In genomic region chr9:76456202-76456926, GRCh38 we compare ENCODE assay signal across 1 cellular context.
TF ChIP-seq lines count a peak whose summit lies in the region.

No MANE protein-coding gene starts in this region.

TF ChIP-seq in HepG2, 621 proteins besides CTCF, POLR2A, EP300 and RAD21 (continued from another document and continues in another):
- TF ChIP-seq, protein P1, sequence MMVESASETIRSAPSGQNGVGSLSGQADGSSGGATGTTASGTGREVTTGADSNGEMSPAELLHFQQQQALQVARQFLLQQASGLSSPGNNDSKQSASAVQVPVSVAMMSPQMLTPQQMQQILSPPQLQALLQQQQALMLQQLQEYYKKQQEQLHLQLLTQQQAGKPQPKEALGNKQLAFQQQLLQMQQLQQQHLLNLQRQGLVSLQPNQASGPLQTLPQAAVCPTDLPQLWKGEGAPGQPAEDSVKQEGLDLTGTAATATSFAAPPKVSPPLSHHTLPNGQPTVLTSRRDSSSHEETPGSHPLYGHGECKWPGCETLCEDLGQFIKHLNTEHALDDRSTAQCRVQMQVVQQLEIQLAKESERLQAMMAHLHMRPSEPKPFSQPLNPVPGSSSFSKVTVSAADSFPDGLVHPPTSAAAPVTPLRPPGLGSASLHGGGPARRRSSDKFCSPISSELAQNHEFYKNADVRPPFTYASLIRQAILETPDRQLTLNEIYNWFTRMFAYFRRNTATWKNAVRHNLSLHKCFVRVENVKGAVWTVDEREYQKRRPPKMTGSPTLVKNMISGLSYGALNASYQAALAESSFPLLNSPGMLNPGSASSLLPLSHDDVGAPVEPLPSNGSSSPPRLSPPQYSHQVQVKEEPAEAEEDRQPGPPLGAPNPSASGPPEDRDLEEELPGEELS (CRISPR knock-in tag; IDR thresholded peaks at IDR 0.05) = peak; percentile 96
- TF ChIP-seq KMT2B (CRISPR knock-in tag; IDR thresholded peaks at IDR 0.05) = no peak
- TF ChIP-seq, protein P2, sequence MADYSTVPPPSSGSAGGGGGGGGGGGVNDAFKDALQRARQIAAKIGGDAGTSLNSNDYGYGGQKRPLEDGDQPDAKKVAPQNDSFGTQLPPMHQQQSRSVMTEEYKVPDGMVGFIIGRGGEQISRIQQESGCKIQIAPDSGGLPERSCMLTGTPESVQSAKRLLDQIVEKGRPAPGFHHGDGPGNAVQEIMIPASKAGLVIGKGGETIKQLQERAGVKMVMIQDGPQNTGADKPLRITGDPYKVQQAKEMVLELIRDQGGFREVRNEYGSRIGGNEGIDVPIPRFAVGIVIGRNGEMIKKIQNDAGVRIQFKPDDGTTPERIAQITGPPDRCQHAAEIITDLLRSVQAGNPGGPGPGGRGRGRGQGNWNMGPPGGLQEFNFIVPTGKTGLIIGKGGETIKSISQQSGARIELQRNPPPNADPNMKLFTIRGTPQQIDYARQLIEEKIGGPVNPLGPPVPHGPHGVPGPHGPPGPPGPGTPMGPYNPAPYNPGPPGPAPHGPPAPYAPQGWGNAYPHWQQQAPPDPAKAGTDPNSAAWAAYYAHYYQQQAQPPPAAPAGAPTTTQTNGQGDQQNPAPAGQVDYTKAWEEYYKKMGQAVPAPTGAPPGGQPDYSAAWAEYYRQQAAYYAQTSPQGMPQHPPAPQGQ (CRISPR knock-in tag; IDR thresholded peaks at IDR 0.05; ENCODE audit: borderline replicate concordance) = no peak
- no peak for TF ChIP-seq JARID2 (CRISPR knock-in tag; IDR thresholded peaks at IDR 0.05; ENCODE audit: insufficient replicate concordance)
- no peak for TF ChIP-seq SKIL (CRISPR knock-in tag; IDR thresholded peaks at IDR 0.05; ENCODE audit: borderline replicate concordance)
- no peak for TF ChIP-seq ESRRA (CRISPR knock-in tag; IDR thresholded peaks at IDR 0.05; ENCODE audit: low read depth)
- TF ChIP-seq ARID4A (CRISPR knock-in tag; IDR thresholded peaks at IDR 0.05; ENCODE audit: borderline replicate concordance) = peak; percentile 32; the same call in 1 of the 2 replicates
- TF ChIP-seq, protein P3, sequence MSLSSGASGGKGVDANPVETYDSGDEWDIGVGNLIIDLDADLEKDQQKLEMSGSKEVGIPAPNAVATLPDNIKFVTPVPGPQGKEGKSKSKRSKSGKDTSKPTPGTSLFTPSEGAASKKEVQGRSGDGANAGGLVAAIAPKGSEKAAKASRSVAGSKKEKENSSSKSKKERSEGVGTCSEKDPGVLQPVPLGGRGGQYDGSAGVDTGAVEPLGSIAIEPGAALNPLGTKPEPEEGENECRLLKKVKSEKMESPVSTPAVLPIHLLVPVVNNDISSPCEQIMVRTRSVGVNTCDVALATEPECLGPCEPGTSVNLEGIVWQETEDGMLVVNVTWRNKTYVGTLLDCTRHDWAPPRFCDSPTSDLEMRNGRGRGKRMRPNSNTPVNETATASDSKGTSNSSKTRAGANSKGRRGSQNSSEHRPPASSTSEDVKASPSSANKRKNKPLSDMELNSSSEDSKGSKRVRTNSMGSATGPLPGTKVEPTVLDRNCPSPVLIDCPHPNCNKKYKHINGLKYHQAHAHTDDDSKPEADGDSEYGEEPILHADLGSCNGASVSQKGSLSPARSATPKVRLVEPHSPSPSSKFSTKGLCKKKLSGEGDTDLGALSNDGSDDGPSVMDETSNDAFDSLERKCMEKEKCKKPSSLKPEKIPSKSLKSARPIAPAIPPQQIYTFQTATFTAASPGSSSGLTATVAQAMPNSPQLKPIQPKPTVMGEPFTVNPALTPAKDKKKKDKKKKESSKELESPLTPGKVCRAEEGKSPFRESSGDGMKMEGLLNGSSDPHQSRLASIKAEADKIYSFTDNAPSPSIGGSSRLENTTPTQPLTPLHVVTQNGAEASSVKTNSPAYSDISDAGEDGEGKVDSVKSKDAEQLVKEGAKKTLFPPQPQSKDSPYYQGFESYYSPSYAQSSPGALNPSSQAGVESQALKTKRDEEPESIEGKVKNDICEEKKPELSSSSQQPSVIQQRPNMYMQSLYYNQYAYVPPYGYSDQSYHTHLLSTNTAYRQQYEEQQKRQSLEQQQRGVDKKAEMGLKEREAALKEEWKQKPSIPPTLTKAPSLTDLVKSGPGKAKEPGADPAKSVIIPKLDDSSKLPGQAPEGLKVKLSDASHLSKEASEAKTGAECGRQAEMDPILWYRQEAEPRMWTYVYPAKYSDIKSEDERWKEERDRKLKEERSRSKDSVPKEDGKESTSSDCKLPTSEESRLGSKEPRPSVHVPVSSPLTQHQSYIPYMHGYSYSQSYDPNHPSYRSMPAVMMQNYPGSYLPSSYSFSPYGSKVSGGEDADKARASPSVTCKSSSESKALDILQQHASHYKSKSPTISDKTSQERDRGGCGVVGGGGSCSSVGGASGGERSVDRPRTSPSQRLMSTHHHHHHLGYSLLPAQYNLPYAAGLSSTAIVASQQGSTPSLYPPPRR (CRISPR knock-in tag; IDR thresholded peaks at IDR 0.05; ENCODE audit: borderline replicate concordance) = peak; percentile 88
- TF ChIP-seq, protein P4, sequence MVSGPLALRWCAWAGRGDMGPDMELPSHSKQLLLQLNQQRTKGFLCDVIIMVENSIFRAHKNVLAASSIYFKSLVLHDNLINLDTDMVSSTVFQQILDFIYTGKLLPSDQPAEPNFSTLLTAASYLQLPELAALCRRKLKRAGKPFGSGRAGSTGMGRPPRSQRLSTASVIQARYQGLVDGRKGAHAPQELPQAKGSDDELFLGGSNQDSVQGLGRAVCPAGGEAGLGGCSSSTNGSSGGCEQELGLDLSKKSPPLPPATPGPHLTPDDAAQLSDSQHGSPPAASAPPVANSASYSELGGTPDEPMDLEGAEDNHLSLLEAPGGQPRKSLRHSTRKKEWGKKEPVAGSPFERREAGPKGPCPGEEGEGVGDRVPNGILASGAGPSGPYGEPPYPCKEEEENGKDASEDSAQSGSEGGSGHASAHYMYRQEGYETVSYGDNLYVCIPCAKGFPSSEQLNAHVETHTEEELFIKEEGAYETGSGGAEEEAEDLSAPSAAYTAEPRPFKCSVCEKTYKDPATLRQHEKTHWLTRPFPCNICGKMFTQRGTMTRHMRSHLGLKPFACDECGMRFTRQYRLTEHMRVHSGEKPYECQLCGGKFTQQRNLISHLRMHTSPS (CRISPR knock-in tag; IDR thresholded peaks at IDR 0.05; ENCODE audit: low read depth) = no peak
- no peak for TF ChIP-seq ZNF562 (CRISPR knock-in tag; IDR thresholded peaks at IDR 0.05; ENCODE audit: borderline replicate concordance)
- no peak for TF ChIP-seq PHB2 (IDR thresholded peaks at IDR 0.05; ENCODE audit: partially characterized antibody)
- TF ChIP-seq ZNF782 (CRISPR knock-in tag; IDR thresholded peaks at IDR 0.05; ENCODE audit: borderline replicate concordance) = no peak
- no peak for TF ChIP-seq ZNF33B (CRISPR knock-in tag; IDR thresholded peaks at IDR 0.05)
- no peak for TF ChIP-seq NR0B2 (CRISPR knock-in tag; IDR thresholded peaks at IDR 0.05)
- TF ChIP-seq DR1 (CRISPR knock-in tag; IDR thresholded peaks at IDR 0.05) = no peak
- no peak for TF ChIP-seq IRF9 (CRISPR knock-in tag; IDR thresholded peaks at IDR 0.05; ENCODE audit: borderline replicate concordance)
- TF ChIP-seq, protein P5, sequence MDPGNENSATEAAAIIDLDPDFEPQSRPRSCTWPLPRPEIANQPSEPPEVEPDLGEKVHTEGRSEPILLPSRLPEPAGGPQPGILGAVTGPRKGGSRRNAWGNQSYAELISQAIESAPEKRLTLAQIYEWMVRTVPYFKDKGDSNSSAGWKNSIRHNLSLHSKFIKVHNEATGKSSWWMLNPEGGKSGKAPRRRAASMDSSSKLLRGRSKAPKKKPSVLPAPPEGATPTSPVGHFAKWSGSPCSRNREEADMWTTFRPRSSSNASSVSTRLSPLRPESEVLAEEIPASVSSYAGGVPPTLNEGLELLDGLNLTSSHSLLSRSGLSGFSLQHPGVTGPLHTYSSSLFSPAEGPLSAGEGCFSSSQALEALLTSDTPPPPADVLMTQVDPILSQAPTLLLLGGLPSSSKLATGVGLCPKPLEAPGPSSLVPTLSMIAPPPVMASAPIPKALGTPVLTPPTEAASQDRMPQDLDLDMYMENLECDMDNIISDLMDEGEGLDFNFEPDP (CRISPR knock-in tag; conservative IDR thresholded peaks at IDR 0.05) = no peak
- TF ChIP-seq CBFB (CRISPR knock-in tag; IDR thresholded peaks at IDR 0.05) = no peak
- peak; percentile 79 for TF ChIP-seq FOXA1 (IDR thresholded peaks at IDR 0.05)
- peak; percentile 90 for TF ChIP-seq FOXA1 (CRISPR knock-in tag; IDR thresholded peaks at IDR 0.05)
- peak; percentile 73; the same call in 1 of the 2 replicates for TF ChIP-seq AHDC1 (CRISPR knock-in tag; IDR thresholded peaks at IDR 0.05; ENCODE audit: borderline replicate concordance)
- TF ChIP-seq TCF12 (IDR thresholded peaks at IDR 0.05) = no peak
- TF ChIP-seq TCF12 (CRISPR knock-in tag; IDR thresholded peaks at IDR 0.05) = no peak
